In genomic region chr11:61129608-61130523, GRCh38 we compare ENCODE assay signal across 8 cellular contexts. TPM values are rescaled to one million over a fixed set of nuclear protein-coding genes. Genes with fewer than 3 reads are reported as not detected.
DNase-seq lines count a peak whose midpoint lies in the region; ATAC-seq and TF ChIP-seq lines count a peak whose summit lies in the region.

No MANE protein-coding gene starts in this region.

- CTCF ChIA-PET in A673 (lab: Charles Lee), result interaction anchor here (0.7 to 1.1 kb wide), 2 partner anchors 159 to 316 kb away, joined by 3 read pairs; no protein-coding TSS in a partner anchor
- CTCF ChIA-PET in activated CD4-positive, alpha-beta T cell treated with anti-CD3 and anti-CD28 coated beads, Interleukin-2, amount 10 ng/mL, durations not matched to agents 7 days and 5 days (lab: Charles Lee), result interaction anchor here (0.6 to 3.7 kb wide), 25 partner anchors 9 to 242 kb away, joined by 3 to 25 read pairs (median 4); partner anchors contain the start of gene VPS37C

- H3K4me1 ChIP-seq in A673 (ENCODE audit: insufficient read depth, low read length, poor library complexity, severe bottlenecking), result peaks cover 4% of the 10 kb centered on the region

- H3K4me1 Mint-ChIP-seq in activated CD4-positive, alpha-beta T cell treated with anti-CD3 and anti-CD28 coated beads, Interleukin-2, amount 10 ng/mL, durations not matched to agents 7 days and 5 days, result peaks cover 31% of the 10 kb centered on the region
- peaks cover 15% of the 10 kb centered on the region for H3K4me1 Mint-ChIP-seq in mesothelial cell of epicardium

- H3K36me3 ChIP-seq in A673 (ENCODE audit: insufficient read depth, low read length, poor library complexity, severe bottlenecking), result no peaks in the 10 kb centered on the region

- peaks cover 27% of the 10 kb centered on the region for H3K36me3 Mint-ChIP-seq in activated CD4-positive, alpha-beta T cell treated with anti-CD3 and anti-CD28 coated beads, Interleukin-2, amount 10 ng/mL, durations not matched to agents 7 days and 5 days (ENCODE audit: low read depth)
- no peaks in the 10 kb centered on the region for H3K36me3 Mint-ChIP-seq in mesothelial cell of epicardium

- peak; percentile 92 for DNase-seq in A673 (ENCODE audit: low spot score)
- peak; percentile 98 for DNase-seq in GM19238 (ENCODE audit: insufficient read length, low spot score)
- DNase-seq in activated CD4-positive, alpha-beta T cell treated with anti-CD3 and anti-CD28 coated beads, Interleukin-2, amount 10 ng/mL, durations not matched to agents 7 days and 5 days, result peak; percentile 92
- peak; percentile 89 for DNase-seq in effector CD4-positive, alpha-beta T cell
- DNase-seq in mesothelial cell of epicardium (ENCODE audit: low spot score in 2 of 2, unreplicated experiment in 2 of 2), result peak; percentile 81 to 96
- peak; percentile 77 to 83 for DNase-seq in stimulated activated CD8-positive, alpha-beta memory T cell treated with anti-CD3 and anti-CD28 coated beads, Interleukin-2, amount 100 ng/mL, for 1 hour (ENCODE audit: low read depth in 2 of 2)
- no peak for DNase-seq in NCI-H2171 (lab: John Stamatoyannopoulos, UW)

- no peak overlapping the region for H3K4me3 Mint-ChIP-seq in activated CD4-positive, alpha-beta T cell treated with anti-CD3 and anti-CD28 coated beads, Interleukin-2, amount 10 ng/mL, durations not matched to agents 7 days and 5 days
- H3K4me3 Mint-ChIP-seq in mesothelial cell of epicardium, result peak overlapping the region; percentile 2

- no peaks in the 10 kb centered on the region for H3K9me3 ChIP-seq in A673 (ENCODE audit: low read depth, low read length, poor library complexity, severe bottlenecking)

- TF ChIP-seq CTCF in A673 (conservative IDR thresholded peaks at IDR 0.05; ENCODE audit: low read depth, low read length) (peak; percentile 100), mesothelial cell of epicardium (IDR thresholded peaks at IDR 0.05; ENCODE audit: unreplicated experiment) (peak; percentile 96)

- ATAC-seq in HG03469 (IDR thresholded peaks at IDR 0.05; ENCODE audit: unreplicated experiment), result peak; percentile 62

- no peaks in the 10 kb centered on the region for H3K9me3 Mint-ChIP-seq in activated CD4-positive, alpha-beta T cell treated with anti-CD3 and anti-CD28 coated beads, Interleukin-2, amount 10 ng/mL, durations not matched to agents 7 days and 5 days
- no peaks in the 10 kb centered on the region for H3K9me3 Mint-ChIP-seq in mesothelial cell of epicardium

- no peak overlapping the region for H3K27ac ChIP-seq in A673 (ENCODE audit: low read depth, low read length, poor library complexity, severe bottlenecking)

- no peaks in the 10 kb centered on the region for H3K27me3 ChIP-seq in A673 (replicated peaks; ENCODE audit: insufficient read depth, low read depth, low read length, poor library complexity)

- peak overlapping the region; percentile 19 for H3K27ac Mint-ChIP-seq in activated CD4-positive, alpha-beta T cell treated with anti-CD3 and anti-CD28 coated beads, Interleukin-2, amount 10 ng/mL, durations not matched to agents 7 days and 5 days
- peak overlapping the region; percentile 54 for H3K27ac Mint-ChIP-seq in mesothelial cell of epicardium

- no TSS peak for BruUV-seq in A673 (replicated peaks; lab: Mats Ljungman, UMichigan)

- no peak overlapping the region for H3K4me3 ChIP-seq in A673 (ENCODE audit: low read depth, low read length, poor library complexity, severe bottlenecking)

- POLR2A ChIA-PET in A673 (lab: Charles Lee; ENCODE audit: low non-redundant PET), result no interaction called here
- POLR2A ChIA-PET in activated CD4-positive, alpha-beta T cell treated with anti-CD3 and anti-CD28 coated beads, Interleukin-2, amount 10 ng/mL, durations not matched to agents 7 days and 5 days (lab: Charles Lee), result interaction anchor here (0.7 kb wide), 1 partner anchor 48 kb away, joined by 3 read pairs; no protein-coding TSS in a partner anchor

- no peaks in the 10 kb centered on the region for H3K27me3 Mint-ChIP-seq in activated CD4-positive, alpha-beta T cell treated with anti-CD3 and anti-CD28 coated beads, Interleukin-2, amount 10 ng/mL, durations not matched to agents 7 days and 5 days
- no peaks in the 10 kb centered on the region for H3K27me3 Mint-ChIP-seq in mesothelial cell of epicardium (ENCODE audit: low read depth)

- intact Hi-C loops in A673 (cut with micrococcal nuclease; ENCODE audit: unreplicated experiment), result loop anchor here (1.0 kb wide), 2 partner anchors 160 to 299 kb away; no protein-coding TSS in a partner anchor

RNA-seq across cellular contexts. Expression of gene CD5, which starts 27.6 kb away (rescaled TPM):
- not detected in 2 replicates for total RNA-seq in A673 (2021)
- total RNA-seq in activated CD4-positive, alpha-beta T cell treated with anti-CD3 and anti-CD28 coated beads, Interleukin-2, amount 10 ng/mL, durations not matched to agents 7 days and 5 days, result 100 to 1,000 TPM; 379 to 405 TPM
- total RNA-seq in mesothelial cell of epicardium, result not detected in 3 replicates

RNA-seq across cellular contexts. Expression of gene VPS37C, which starts 31.4 kb away (rescaled TPM):
- total RNA-seq in A673 (2021), result 29.7 and 32.7 TPM in 2 replicates
- 1 to 10 TPM; 5.5 to 5.8 TPM for total RNA-seq in activated CD4-positive, alpha-beta T cell treated with anti-CD3 and anti-CD28 coated beads, Interleukin-2, amount 10 ng/mL, durations not matched to agents 7 days and 5 days
- total RNA-seq in mesothelial cell of epicardium, result 24.8 to 29.1 TPM (median 26.5 TPM) in 3 replicates

Comparison
In these comparisons a context has a peak if more than half of its experiments do, and no peak if none do; other contexts are left out.
1. RNA of gene CD5, which starts 27.6 kb away (total RNA-seq): 379 to 405 TPM in activated CD4-positive, alpha-beta T cell treated with anti-CD3 and anti-CD28 coated beads, Interleukin-2, amount 10 ng/mL, durations not matched to agents 7 days and 5 days; not detected in A673 and not detected in mesothelial cell of epicardium; every median in the first group is over 100 times any median in the second.